In genomic region chr5:42569325-42569724, GRCh38 we compare ENCODE assay signal across 29 cellular contexts.
"Had no signal": no experiment of that assay in that cellular context is flagged by ENCODE, and none has a peak within 500 bp of the region (broad histone marks: within the 10 kb centered on the region; RNA-seq: fewer than 3 reads in every experiment).

No MANE protein-coding gene starts in this region.

- H3K36me3 ChIP-seq: colonic mucosa, esophagus muscularis mucosa, esophagus squamous epithelium, gastrocnemius medialis, gastroesophageal sphincter, heart right ventricle had no signal

- H3K9me3 ChIP-seq: colonic mucosa, esophagus muscularis mucosa, esophagus squamous epithelium, gastrocnemius medialis, gastroesophageal sphincter, heart left ventricle, heart right ventricle had no signal

- H3K27ac ChIP-seq: colonic mucosa, coronary artery, dorsolateral prefrontal cortex, epithelial cell of prostate, esophagus muscularis mucosa, esophagus squamous epithelium, foreskin keratinocyte, gastroesophageal sphincter, heart left ventricle, heart right ventricle had no signal

- H3K27ac Mint-ChIP-seq: dendritic cell treated with granulocyte-macrophage colony-stimulating factor and Interleukin-4, amounts not matched to agents 40 ng/mL and 50 ng/mL, for 4 days; effector memory CD8-positive, alpha-beta T cell; endodermal cell had no signal

- H3K9me3 Mint-ChIP-seq: dendritic cell treated with granulocyte-macrophage colony-stimulating factor and Interleukin-4, amounts not matched to agents 40 ng/mL and 50 ng/mL, for 4 days; effector memory CD8-positive, alpha-beta T cell; endodermal cell had no signal

- H3K4me3 ChIP-seq: colonic mucosa, coronary artery, dorsolateral prefrontal cortex, esophagus muscularis mucosa, esophagus squamous epithelium, gastrocnemius medialis, gastroesophageal sphincter, heart left ventricle, heart right ventricle had no signal

- DNase-seq: colonic mucosa; cortex of kidney; dermis blood vessel endothelial cell; dorsolateral prefrontal cortex; effector CD4-positive, alpha-beta T cell; effector CD8-positive, alpha-beta T cell; effector memory CD4-positive, alpha-beta T cell; effector memory CD8-positive, alpha-beta T cell; endodermal cell; erythroblast; esophagus squamous epithelium; foreskin fibroblast; foreskin keratinocyte; foreskin melanocyte; gastrocnemius medialis; glutamatergic neuron; head of caudate nucleus; heart left ventricle; heart right ventricle had no signal

- ATAC-seq: effector memory CD8-positive, alpha-beta T cell; esophagus mucosa; foreskin keratinocyte; gastrocnemius medialis; gastroesophageal sphincter; heart left ventricle; heart right ventricle had no signal

- H3K27me3 ChIP-seq: colonic mucosa, dorsolateral prefrontal cortex, esophagus muscularis mucosa, esophagus squamous epithelium, foreskin keratinocyte, gastrocnemius medialis, gastroesophageal sphincter, heart left ventricle, heart right ventricle had no signal

- H3K4me1 ChIP-seq: colonic mucosa had no signal

- FAIRE-seq: colon, endometrium, endothelial cell of umbilical vein, frontal cortex had no signal

- H3K27me3 Mint-ChIP-seq: dendritic cell treated with granulocyte-macrophage colony-stimulating factor and Interleukin-4, amounts not matched to agents 40 ng/mL and 50 ng/mL, for 4 days had no signal

- H3K4me3 Mint-ChIP-seq: dendritic cell treated with granulocyte-macrophage colony-stimulating factor and Interleukin-4, amounts not matched to agents 40 ng/mL and 50 ng/mL, for 4 days; effector memory CD8-positive, alpha-beta T cell; endodermal cell had no signal
